In the genomic region with DNA sequence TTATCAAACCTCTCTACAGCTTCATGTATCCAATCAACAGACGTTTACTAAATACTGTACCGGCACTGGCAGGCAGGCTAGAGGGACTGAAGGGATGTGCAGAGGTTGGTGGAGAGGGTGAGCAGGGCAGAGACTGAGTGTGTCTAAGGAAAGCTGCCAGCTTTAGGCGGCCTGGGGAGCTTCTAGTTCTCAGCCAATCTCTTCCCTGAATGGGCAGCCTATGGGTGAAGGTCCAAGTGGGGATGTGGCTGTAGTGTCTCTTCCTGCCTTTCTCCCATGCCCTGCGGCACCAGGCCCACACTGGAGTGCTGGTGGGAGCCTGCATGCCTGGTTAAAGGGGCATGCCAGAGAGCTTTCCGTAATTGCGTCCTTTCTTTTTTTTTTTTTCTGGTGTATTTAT, we compare ENCODE assay signal across 8 cellular contexts.
"Had no signal": no experiment of that assay in that cellular context is flagged by ENCODE, and none has a peak within 500 bp of the region (broad histone marks: within the 10 kb centered on the region; RNA-seq: fewer than 3 reads in every experiment).

No MANE protein-coding gene starts in this region.

- H3K27me3 ChIP-seq: gastrocnemius medialis had no signal

- DNase-seq: activated CD4-positive, alpha-beta T cell treated with anti-CD3 and anti-CD28 coated beads, Interleukin-2, amount 50 U/mL, for 4 hours; activated CD8-positive, alpha-beta memory T cell treated with anti-CD3 and anti-CD28 coated beads, Interleukin-2, amount 10 ng/mL, durations not matched to agents 7 days and 5 days; activated T-cell treated with anti-CD3 and anti-CD28 coated beads, Interleukin-2, amount 50 U/mL, for 4 hours; effector CD4-positive, alpha-beta T cell; gastrocnemius medialis; hypothalamus; naive thymus-derived CD4-positive, alpha-beta T cell; stimulated activated CD4-positive, alpha-beta T cell treated with anti-CD3 and anti-CD28 coated beads, Interleukin-1b, Interleukin-23, amount 100 ng/mL, for 48 hours had no signal

- H3K4me3 ChIP-seq: gastrocnemius medialis had no signal

- H3K9me3 ChIP-seq: gastrocnemius medialis had no signal

- H3K36me3 ChIP-seq: gastrocnemius medialis had no signal

- H3K27ac ChIP-seq: gastrocnemius medialis had no signal
